16 cellular contexts compared by ENCODE assay signal in genomic region chr1:17575786-17576584, GRCh38. TPM values are rescaled to one million over a fixed set of nuclear protein-coding genes. Genes with fewer than 3 reads are reported as not detected.
A peak's percentile ranks its signal among the peaks of the same experiment; 100 is the strongest.
DNase-seq lines count a peak whose midpoint lies in the region; ATAC-seq and TF ChIP-seq lines count a peak whose summit lies in the region.
"Had no signal": no experiment of that assay in that cellular context is flagged by ENCODE, and none has a peak within 500 bp of the region (broad histone marks: within the 10 kb centered on the region; RNA-seq: fewer than 3 reads in every experiment).

No MANE protein-coding gene starts in this region.

- H3K4me1 Mint-ChIP-seq in MCF 10A (ENCODE audit: insufficient read depth, unreplicated experiment) (peaks cover 14% of the 10 kb centered on the region), endodermal cell (peaks cover 25% of the 10 kb centered on the region), nephron (peaks cover 75% of the 10 kb centered on the region), CD14-positive monocyte (peaks cover 14% of the 10 kb centered on the region)
- H3K4me1 Mint-ChIP-seq: CD8-positive, alpha-beta memory T cell had no signal

- H3K27me3 ChIP-seq in breast epithelium (no peaks in the 10 kb centered on the region), endodermal cell (ENCODE audit: control insufficient read depth, insufficient read depth, low read length, poor library complexity, severe bottlenecking) (no peaks in the 10 kb centered on the region), aorta (ENCODE audit: control insufficient read depth in 1 of 2, insufficient read depth in 2 of 2, low read length in 1 of 2) (no peaks in the 10 kb centered on the region)

- 72 to 85% methylated on average over 5 to 15 of the region's 16 CpGs for WGBS in endodermal cell (ENCODE audit: insufficient coverage in 1 of 2, insufficient read length in 1 of 2), 2 experiments
- 34 to 44% methylated on average over 16 of the region's 16 CpGs for WGBS in aorta, 2 donors

- ATAC-seq in aorta (ENCODE audit: low FRiP score) (no peak), HG02852 (IDR thresholded peaks at IDR 0.05; ENCODE audit: unreplicated experiment) (no peak)
- ATAC-seq: activated CD8-positive, alpha-beta T cell treated with anti-CD3 and anti-CD28 coated beads for 36 hours; sciatic nerve; stimulated activated naive B cell treated with anti-CD40 and anti-IgM and Interleukin-4, amounts not matched to agents 10 μg/mL and 1 μg/mL and 100 μg/mL, for 72 hours had no signal

- H3K9me3 Mint-ChIP-seq in MCF 10A (ENCODE audit: unreplicated experiment) (no peaks in the 10 kb centered on the region), endodermal cell (no peaks in the 10 kb centered on the region), nephron (no peaks in the 10 kb centered on the region), CD14-positive monocyte (no peaks in the 10 kb centered on the region)
- H3K9me3 Mint-ChIP-seq: activated CD8-positive, alpha-beta T cell treated with anti-CD3 and anti-CD28 coated beads for 36 hours; CD8-positive, alpha-beta memory T cell; stimulated activated naive B cell treated with anti-CD40 and anti-IgM and Interleukin-4, amounts not matched to agents 10 μg/mL and 1 μg/mL and 100 μg/mL, for 72 hours had no signal

- TF ChIP-seq POLR2A in breast epithelium (IDR thresholded peaks at IDR 0.05) = no peak

- H3K9ac ChIP-seq in endodermal cell (ENCODE audit: extremely low read depth, low read length, poor library complexity, severe bottlenecking) = no peak overlapping the region

- TF ChIP-seq CTCF in breast epithelium (IDR thresholded peaks at IDR 0.05) (no peak), MCF 10A (IDR thresholded peaks at IDR 0.05; ENCODE audit: unreplicated experiment) (no peak), endodermal cell (conservative IDR thresholded peaks at IDR 0.05) (no peak), nephron (IDR thresholded peaks at IDR 0.05; ENCODE audit: unreplicated experiment in 3 of 3) (no peak), CD14-positive monocyte (IDR thresholded peaks at IDR 0.05) (no peak)

- no peaks in the 10 kb centered on the region for H3K9me3 ChIP-seq in breast epithelium
- no peaks in the 10 kb centered on the region for H3K9me3 ChIP-seq in endodermal cell (ENCODE audit: control insufficient read depth, low read length)
- H3K9me3 ChIP-seq in aorta (ENCODE audit: control insufficient read depth, low read length) = no peaks in the 10 kb centered on the region

- no peak overlapping the region for H3K4me3 ChIP-seq in breast epithelium
- H3K4me3 ChIP-seq in endodermal cell (ENCODE audit: low read length) = no peak overlapping the region
- H3K4me3 ChIP-seq in aorta (ENCODE audit: low read length in 2 of 2) = no peak overlapping the region

- DNase-seq in breast epithelium (ENCODE audit: low spot score in 2 of 2) = no peak
- no peak for DNase-seq in MCF 10A (ENCODE audit: unreplicated experiment)
- no peak for DNase-seq in endodermal cell
- no peak for DNase-seq in aorta
- no peak for DNase-seq in CD14-positive monocyte (ENCODE audit: low spot score)
- DNase-seq in NCI-H2171 treated with DMSO at 0.1 percent for 48 hours (lab: John Stamatoyannopoulos, UW) = no peak
- DNase-seq: activated CD8-positive, alpha-beta T cell treated with anti-CD3 and anti-CD28 coated beads for 36 hours; activated effector memory CD4-positive, alpha-beta T cell treated with Interleukin-2 at 50 U/mL for 16 hours; CD8-positive, alpha-beta memory T cell; effector memory CD4-positive, alpha-beta T cell; GF-D8; stimulated activated naive B cell treated with anti-CD40 and anti-IgM and Interleukin-4, amounts not matched to agents 10 μg/mL and 1 μg/mL and 100 μg/mL, for 72 hours; T-helper 9 cell had no signal

- POLR2A ChIA-PET in MCF 10A (lab: Yijun Ruan, JAX) = interaction anchor here (0.5 kb wide), 1 partner anchor 21 kb away, joined by 3 read pairs; no protein-coding TSS in a partner anchor

- CTCF ChIA-PET in MCF 10A (lab: Yijun Ruan, JAX) = interaction anchor here (0.5 to 0.9 kb wide), 3 partner anchors 31 to 75 kb away, joined by 3 to 6 read pairs (median 3); no protein-coding TSS in a partner anchor

- H3K4me1 ChIP-seq in breast epithelium (peaks cover 7 to 39% of the 10 kb centered on the region in 2 donors), endodermal cell (ENCODE audit: control insufficient read depth, insufficient read depth, low read length) (peaks cover 8% of the 10 kb centered on the region), aorta (ENCODE audit: control insufficient read depth in 1 of 2, insufficient read depth in 2 of 2, low read length in 2 of 2) (peaks cover 0 to 9% of the 10 kb centered on the region in 2 donors)

- H3K36me3 Mint-ChIP-seq in MCF 10A (ENCODE audit: insufficient read depth, unreplicated experiment) = peaks cover 5% of the 10 kb centered on the region
- no peaks in the 10 kb centered on the region for H3K36me3 Mint-ChIP-seq in endodermal cell (ENCODE audit: low read depth)
- no peaks in the 10 kb centered on the region for H3K36me3 Mint-ChIP-seq in nephron (ENCODE audit: low read depth)
- no peaks in the 10 kb centered on the region for H3K36me3 Mint-ChIP-seq in CD14-positive monocyte
- H3K36me3 Mint-ChIP-seq: CD8-positive, alpha-beta memory T cell; stimulated activated naive B cell treated with anti-CD40 and anti-IgM and Interleukin-4, amounts not matched to agents 10 μg/mL and 1 μg/mL and 100 μg/mL, for 72 hours had no signal

- BruUV-seq in MCF 10A (replicated peaks; lab: Mats Ljungman, UMichigan) = no TSS peak

- H3K27me3 Mint-ChIP-seq in MCF 10A (ENCODE audit: insufficient read depth, unreplicated experiment) (no peaks in the 10 kb centered on the region), endodermal cell (ENCODE audit: insufficient read depth) (peaks cover under 1% of the 10 kb centered on the region), nephron (ENCODE audit: low read depth) (no peaks in the 10 kb centered on the region), CD14-positive monocyte (ENCODE audit: low read depth in 3 of 3) (peaks cover 5 to 9% (median 6%) of the 10 kb centered on the region in 3 donors)
- H3K27me3 Mint-ChIP-seq: activated CD8-positive, alpha-beta T cell treated with anti-CD3 and anti-CD28 coated beads for 36 hours had no signal

- H3K27ac Mint-ChIP-seq in MCF 10A (ENCODE audit: low read depth, unreplicated experiment) (no peak overlapping the region), endodermal cell (no peak overlapping the region), nephron (peak overlapping the region; percentile 72 to 94 (median 82)), CD14-positive monocyte (peak overlapping the region in 2 of 7 donors; percentile 10 to 76)
- H3K27ac Mint-ChIP-seq: activated CD8-positive, alpha-beta T cell treated with anti-CD3 and anti-CD28 coated beads for 36 hours; CD8-positive, alpha-beta memory T cell; stimulated activated naive B cell treated with anti-CD40 and anti-IgM and Interleukin-4, amounts not matched to agents 10 μg/mL and 1 μg/mL and 100 μg/mL, for 72 hours had no signal

- no peak overlapping the region for H3K4me3 Mint-ChIP-seq in MCF 10A (ENCODE audit: unreplicated experiment)
- no peak overlapping the region for H3K4me3 Mint-ChIP-seq in endodermal cell
- peak overlapping the region in 2 of 3 experiments; percentile 18 to 65 for H3K4me3 Mint-ChIP-seq in nephron
- H3K4me3 Mint-ChIP-seq in CD14-positive monocyte = no peak overlapping the region
- H3K4me3 Mint-ChIP-seq: activated CD8-positive, alpha-beta T cell treated with anti-CD3 and anti-CD28 coated beads for 36 hours; CD8-positive, alpha-beta memory T cell; stimulated activated naive B cell treated with anti-CD40 and anti-IgM and Interleukin-4, amounts not matched to agents 10 μg/mL and 1 μg/mL and 100 μg/mL, for 72 hours had no signal

- H3K36me3 ChIP-seq in breast epithelium = no peaks in the 10 kb centered on the region
- no peaks in the 10 kb centered on the region for H3K36me3 ChIP-seq in endodermal cell (ENCODE audit: control insufficient read depth, insufficient read depth, low read length)
- H3K36me3 ChIP-seq in aorta (ENCODE audit: control insufficient read depth in 1 of 2, insufficient read depth in 2 of 2, low read length in 1 of 2) = no peaks in the 10 kb centered on the region

- H3K27ac ChIP-seq in breast epithelium (peak overlapping the region; percentile 95 to 97), endodermal cell (ENCODE audit: low read depth, low read length) (peak overlapping the region; percentile 19), aorta (ENCODE audit: low read depth in 1 of 2, low read length in 2 of 2) (peak overlapping the region; percentile 66 to 76)

- intact Hi-C loops in breast epithelium (cut with DNase I; ENCODE audit: low total_unique reads) (no loop called here), MCF 10A (cut with micrococcal nuclease) (no loop called here), aorta (cut with DNase I) (loop anchor here in 1 of 2 donors (5.0 kb wide), 1 partner anchor 34 kb away; no protein-coding TSS in a partner anchor), CD14-positive monocyte (cut with micrococcal nuclease) (no loop called here)

RNA-seq across cellular contexts. Expression of gene ARHGEF10L, which starts 36.5 kb away (rescaled TPM):
- total RNA-seq in breast epithelium (10 to 100 TPM; 36.7 to 51.4 (median 49.8) TPM), MCF 10A (2022) (5.0 and 12.2 TPM in 2 replicates), endodermal cell (10 to 100 TPM in 1 of 2 donors, 1 to 10 TPM in 1; 5.2 to 10.5 TPM), aorta (100 to 1,000 TPM; 143 to 190 TPM)
- polyA plus RNA-seq in endodermal cell (2013, experiment 1 of 2) = 27.7 TPM
- polyA plus RNA-seq in endodermal cell (2013, experiment 2 of 2) = 26.5 TPM
- polyA plus RNA-seq in aorta (100 to 1,000 TPM in 1 of 2 donors, 10 to 100 TPM in 1; 24.0 to 122 TPM), CD14-positive monocyte (10 to 100 TPM; 20.7 to 23.7 TPM)
- total RNA-seq: activated CD8-positive, alpha-beta T cell treated with anti-CD3 and anti-CD28 coated beads for 36 hours had no signal
- polyA plus RNA-seq: CD8-positive, alpha-beta memory T cell had no signal

Comparison
In these comparisons a context has a peak if more than half of its experiments do, and no peak if none do; other contexts are left out.
1. H3K27ac ChIP-seq: peak in every context shown above with its lines; median percentile 96 in breast epithelium; 71 in aorta; 19 in endodermal cell.
2. H3K27ac Mint-ChIP-seq: peak in nephron (3 of 3); none in MCF 10A (single experiment) and endodermal cell (single experiment).
3. H3K4me3 Mint-ChIP-seq: peak in nephron (2 of 3); none in MCF 10A (single experiment), endodermal cell (single experiment) and CD14-positive monocyte (0 of 2).